Comparison of ENCODE assay signal across 25 cellular contexts in the genomic region with DNA sequence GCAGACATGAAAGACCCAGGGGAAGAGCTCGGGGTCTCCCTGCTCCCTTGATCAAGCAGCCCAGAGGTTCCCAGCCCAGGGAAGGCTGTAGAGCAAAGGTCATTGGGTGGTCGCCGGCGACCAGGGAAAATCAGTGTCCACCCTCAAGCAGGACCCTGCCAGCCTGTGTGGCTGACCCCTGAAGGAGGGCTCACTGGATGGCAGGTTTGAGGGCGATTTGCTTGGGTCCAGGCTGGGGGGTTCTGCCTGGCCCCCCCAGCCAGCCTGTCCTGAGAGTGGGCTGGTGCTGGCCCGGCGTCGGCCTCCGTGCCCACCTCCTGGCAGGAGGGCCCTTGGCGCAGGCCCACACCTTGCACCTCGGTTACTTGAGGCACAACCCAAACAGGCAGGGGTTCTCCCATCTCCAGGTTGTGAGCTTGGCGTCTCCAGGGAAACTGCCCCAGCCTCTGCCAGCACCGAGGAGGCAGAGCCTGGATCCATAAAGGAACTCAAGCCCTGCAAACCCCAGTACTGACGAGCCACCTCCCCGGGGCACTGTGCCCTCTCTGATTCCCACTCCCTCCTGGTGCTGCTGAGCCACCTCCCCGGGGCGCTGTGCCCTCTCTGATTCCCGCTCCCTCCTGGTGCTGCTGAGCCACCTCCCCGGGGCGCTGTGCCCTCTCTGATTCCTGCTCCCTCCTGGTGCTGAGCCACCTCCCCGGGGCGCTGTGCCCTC.
"Had no signal": no experiment of that assay in that cellular context is flagged by ENCODE, and none has a peak within 500 bp of the region (broad histone marks: within the 10 kb centered on the region; RNA-seq: fewer than 3 reads in every experiment).

No MANE protein-coding gene starts in this region.

- H3K4me1 Mint-ChIP-seq: memory B cell, nephron had no signal

- H3K27ac ChIP-seq: ascending aorta, brain microvascular endothelial cell, thyroid gland, upper lobe of right lung had no signal

- FAIRE-seq: colon, endothelial cell of umbilical vein had no signal

- H3K9me3 Mint-ChIP-seq: activated CD4-positive, alpha-beta memory T cell treated with anti-CD3 and anti-CD28 coated beads for 36 hours; activated naive CD4-positive, alpha-beta T cell treated with anti-CD3 and anti-CD28 coated beads, Interleukin-2, amount 50 U/mL, for 72 hours; activated T-helper 1 cell treated with anti-CD3 and anti-CD28 coated beads, Interleukin-12 subunit alpha, Interleukin-12 subunit beta, Interleukin-2, Interleukin-4 antibody, amounts not matched to agents 30 ng/mL and 10 ng/mL and 1 ng/mL, durations not matched to agents 14 hours and 24 hours and 36 hours; effector memory CD8-positive, alpha-beta T cell; memory B cell; nephron; stimulated activated naive CD8-positive, alpha-beta T cell treated with anti-CD3 and anti-CD28 coated beads, Interleukin-15, Interleukin-2, amounts not matched to agents 100 ng/mL and 50 ng/mL, for 24 hours; T-helper 1 cell treated with Interleukin-12 subunit alpha and Interleukin-12 subunit beta and Interleukin-4 antibody, amounts not matched to agents 30 μg/mL and 1 μg/mL, for 36 hours had no signal

- H3K4me3 ChIP-seq: ascending aorta, dorsolateral prefrontal cortex, thyroid gland, upper lobe of right lung had no signal

- H3K9me3 ChIP-seq: ascending aorta, thyroid gland, upper lobe of right lung had no signal

- H3K36me3 Mint-ChIP-seq: activated CD4-positive, alpha-beta memory T cell treated with anti-CD3 and anti-CD28 coated beads for 36 hours; activated naive CD4-positive, alpha-beta T cell treated with anti-CD3 and anti-CD28 coated beads, Interleukin-2, amount 50 U/mL, for 72 hours; memory B cell; WTC11 had no signal

- H3K4me3 Mint-ChIP-seq: activated CD4-positive, alpha-beta memory T cell treated with anti-CD3 and anti-CD28 coated beads for 36 hours; activated T-helper 1 cell treated with anti-CD3 and anti-CD28 coated beads, Interleukin-12 subunit alpha, Interleukin-12 subunit beta, Interleukin-2, Interleukin-4 antibody, amounts not matched to agents 30 ng/mL and 10 ng/mL and 1 ng/mL, durations not matched to agents 14 hours and 24 hours and 36 hours; effector memory CD8-positive, alpha-beta T cell; memory B cell; nephron; stimulated activated naive CD8-positive, alpha-beta T cell treated with anti-CD3 and anti-CD28 coated beads, Interleukin-15, Interleukin-2, amounts not matched to agents 100 ng/mL and 50 ng/mL, for 24 hours; T-helper 1 cell treated with Interleukin-12 subunit alpha and Interleukin-12 subunit beta and Interleukin-4 antibody, amounts not matched to agents 30 μg/mL and 1 μg/mL, for 36 hours had no signal

- ATAC-seq: activated naive CD4-positive, alpha-beta T cell treated with anti-CD3 and anti-CD28 coated beads, Interleukin-2, amount 50 U/mL, for 72 hours; effector memory CD8-positive, alpha-beta T cell; esophagus mucosa; upper lobe of right lung had no signal

- H3K4me1 ChIP-seq: ascending aorta, thyroid gland, upper lobe of right lung had no signal

- H3K27ac Mint-ChIP-seq: activated CD4-positive, alpha-beta memory T cell treated with anti-CD3 and anti-CD28 coated beads for 36 hours; activated naive CD4-positive, alpha-beta T cell treated with anti-CD3 and anti-CD28 coated beads, Interleukin-2, amount 50 U/mL, for 72 hours; activated T-helper 1 cell treated with anti-CD3 and anti-CD28 coated beads, Interleukin-12 subunit alpha, Interleukin-12 subunit beta, Interleukin-2, Interleukin-4 antibody, amounts not matched to agents 30 ng/mL and 10 ng/mL and 1 ng/mL, durations not matched to agents 14 hours and 24 hours and 36 hours; effector memory CD8-positive, alpha-beta T cell; memory B cell; nephron; progenitor cell of endocrine pancreas; stimulated activated naive CD8-positive, alpha-beta T cell treated with anti-CD3 and anti-CD28 coated beads, Interleukin-15, Interleukin-2, amounts not matched to agents 100 ng/mL and 50 ng/mL, for 24 hours; T-helper 1 cell treated with Interleukin-12 subunit alpha and Interleukin-12 subunit beta and Interleukin-4 antibody, amounts not matched to agents 30 μg/mL and 1 μg/mL, for 36 hours; WTC11 had no signal

- DNase-seq: activated CD4-positive, alpha-beta memory T cell treated with anti-CD3 and anti-CD28 coated beads for 36 hours; activated CD4-positive, alpha-beta T cell treated with anti-CD3 and anti-CD28 coated beads for 4 hours; brain microvascular endothelial cell; central memory CD4-positive, alpha-beta T cell; dorsolateral prefrontal cortex; effector memory CD8-positive, alpha-beta T cell; foreskin melanocyte; stimulated activated CD4-positive, alpha-beta T cell treated with anti-CD3 and anti-CD28 coated beads, Interleukin-12 subunit alpha, Interleukin-12 subunit beta, amount 100 ng/mL, for 4 hours; stimulated activated CD4-positive, alpha-beta T cell treated with anti-CD3 and anti-CD28 coated beads, Interleukin-4, amount 100 ng/mL, for 4 hours; substantia nigra; T1000; thyroid gland; upper lobe of right lung had no signal

- H3K36me3 ChIP-seq: ascending aorta, brain microvascular endothelial cell, thyroid gland, upper lobe of right lung had no signal

- H3K27me3 ChIP-seq: ascending aorta, brain microvascular endothelial cell, thyroid gland had no signal
